8 cellular contexts compared by ENCODE assay signal in the genomic region with DNA sequence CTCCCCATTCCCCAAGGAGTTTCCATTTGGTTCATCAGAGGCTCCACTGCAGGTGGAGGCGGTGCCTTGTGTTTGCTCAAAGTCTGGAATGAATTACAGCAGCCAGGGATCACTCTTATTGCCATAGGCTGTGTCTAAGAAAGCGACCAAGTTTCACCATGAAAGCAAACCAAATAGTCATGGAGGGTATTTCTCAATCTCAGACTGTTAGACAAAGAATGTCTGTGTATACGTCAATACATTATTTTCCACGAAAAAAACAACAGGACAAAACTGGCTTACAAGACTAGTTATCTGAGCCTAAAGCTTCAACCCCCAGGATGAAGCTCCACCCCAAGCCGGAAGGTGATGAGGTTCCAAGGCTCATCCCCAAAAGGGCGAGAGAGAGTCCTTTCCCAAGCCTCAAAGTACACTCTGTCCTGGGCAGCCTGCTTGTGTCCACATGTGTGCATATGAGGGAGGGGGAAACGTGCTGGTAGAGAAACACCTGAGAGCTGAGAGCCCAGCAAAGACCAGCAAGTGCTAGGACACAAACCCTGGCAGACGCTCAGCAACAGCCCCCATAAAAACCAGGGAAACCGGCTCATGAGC. TPM values are rescaled to one million over a fixed set of nuclear protein-coding genes. Genes with fewer than 3 reads are reported as not detected.
DNase-seq lines count a peak whose midpoint lies in the region; ATAC-seq, FAIRE-seq and TF ChIP-seq lines count a peak whose summit lies in the region.

No MANE protein-coding gene starts in this region.

- H3K27ac ChIP-seq in SK-N-SH (ENCODE audit: low read depth in 2 of 2, low read length in 1 of 2) = peak overlapping the region; percentile 94 to 96; a peak in 3 of 4 replicates
- H3K27ac ChIP-seq in keratinocyte (ENCODE audit: control insufficient read depth, insufficient read depth, low read length) = peak overlapping the region; percentile 98
- H3K27ac ChIP-seq in suprapubic skin = peak overlapping the region; percentile 97

- peaks cover 29% of the 10 kb centered on the region for H3F3A ChIP-seq in SK-N-SH (replicated peaks; ENCODE audit: insufficient read depth)

- peak; percentile 43 for FAIRE-seq in keratinocyte (lab: Jason Lieb, UNC)

- no peaks in the 10 kb centered on the region for H3K27me3 ChIP-seq in SK-N-SH (ENCODE audit: insufficient read depth)
- H3K27me3 ChIP-seq in keratinocyte (ENCODE audit: control insufficient read depth, extremely low read depth, insufficient read depth, low read length) = no peaks in the 10 kb centered on the region
- no peaks in the 10 kb centered on the region for H3K27me3 ChIP-seq in suprapubic skin

- H3K4me3 Mint-ChIP-seq in activated naive CD8-positive, alpha-beta T cell treated with anti-CD3 and anti-CD28 coated beads, Interleukin-2, amount 50 U/mL, for 24 hours = no peak overlapping the region

- H3K9me2 ChIP-seq in SK-N-SH = no peaks in the 10 kb centered on the region

- CTCF ChIA-PET in SK-N-SH (lab: Yijun Ruan, JAX) = interaction anchor here (0.9 to 1.2 kb wide), 2 partner anchors 17 to 32 kb away, joined by 3 read pairs; no protein-coding TSS in a partner anchor

- H3K4me3 ChIP-seq in SK-N-SH (ENCODE audit: low read depth in 2 of 2, low read length in 1 of 2) (no peak overlapping the region), keratinocyte (ENCODE audit: control insufficient read depth in 2 of 3, extremely low read depth in 1 of 3, insufficient read depth in 2 of 3, low read depth in 1 of 3, low read length in 3 of 3) (peak overlapping the region in 2 of 3 experiments; percentile 3 to 11), suprapubic skin (peak overlapping the region; percentile 87)

- DNase-seq in SK-N-SH = no peak
- no peak for DNase-seq in activated naive CD8-positive, alpha-beta T cell treated with anti-CD3 and anti-CD28 coated beads, Interleukin-2, amount 50 U/mL, for 24 hours
- no peak for DNase-seq in keratinocyte (ENCODE audit: low read depth, low spot score)
- DNase-seq in suprapubic skin (ENCODE audit: low spot score in 2 of 2) = peak; percentile 86 to 87
- no peak for DNase-seq in HK-2 (ENCODE audit: unreplicated experiment)
- no peak for DNase-seq in activated CD8-positive, alpha-beta memory T cell treated with anti-CD3 and anti-CD28 coated beads, Interleukin-2, amount 50 U/mL, for 4 hours
- no peak for DNase-seq in erythroblast (lab: John Stamatoyannopoulos, UW)

- dilution Hi-C loops in keratinocyte (cut with MboI; ENCODE audit: extremely low pct_ligation_motif_present, low sequenced_read_pairs) = no loop called here

- H3K36me3 Mint-ChIP-seq in activated naive CD8-positive, alpha-beta T cell treated with anti-CD3 and anti-CD28 coated beads, Interleukin-2, amount 50 U/mL, for 24 hours (ENCODE audit: low read depth) = peaks cover 12% of the 10 kb centered on the region

- H3K79me2 ChIP-seq in SK-N-SH (ENCODE audit: insufficient read depth) (peaks cover 88% of the 10 kb centered on the region), keratinocyte (ENCODE audit: control insufficient read depth, insufficient read depth, low read length) (peaks cover 77% of the 10 kb centered on the region)

- peak overlapping the region; percentile 98 for H3K4me2 ChIP-seq in SK-N-SH
- peak overlapping the region; percentile 99 for H3K4me2 ChIP-seq in keratinocyte (ENCODE audit: control insufficient read depth, extremely low read depth, insufficient read depth, low read depth, low read length)

- H3K9ac ChIP-seq in SK-N-SH (no peak overlapping the region), keratinocyte (ENCODE audit: control insufficient read depth, extremely low read depth, insufficient read depth, low read length) (peak overlapping the region; percentile 87)

- H3K27me3 Mint-ChIP-seq in activated naive CD8-positive, alpha-beta T cell treated with anti-CD3 and anti-CD28 coated beads, Interleukin-2, amount 50 U/mL, for 24 hours = no peaks in the 10 kb centered on the region

- peaks cover 68 to 78% of the 10 kb centered on the region in 2 experiments for H3K4me1 ChIP-seq in SK-N-SH (ENCODE audit: control insufficient read depth in 1 of 2, insufficient read depth in 2 of 2, low read depth in 1 of 2, low read length in 1 of 2)
- H3K4me1 ChIP-seq in keratinocyte (ENCODE audit: control insufficient read depth, extremely low read depth, insufficient read depth, low read length) = peaks cover 71% of the 10 kb centered on the region
- peaks cover 87% of the 10 kb centered on the region for H3K4me1 ChIP-seq in suprapubic skin

- H4K20me1 ChIP-seq in SK-N-SH (ENCODE audit: insufficient read depth) (no peaks in the 10 kb centered on the region), keratinocyte (ENCODE audit: control insufficient read depth, extremely low read depth, insufficient read depth, low read length) (no peaks in the 10 kb centered on the region)

- TF ChIP-seq POLR2A in suprapubic skin (IDR thresholded peaks at IDR 0.05) = peak in 1 of 2 donors; percentile 13
- TF ChIP-seq POLR2A in erythroblast (IDR thresholded peaks at IDR 0.05; ENCODE audit: low read length) = no peak

- TF ChIP-seq CTCF in SK-N-SH (IDR thresholded peaks at IDR 0.05) (no peak), keratinocyte (optimal IDR thresholded peaks at IDR 0.05 in 1 of 3, IDR thresholded peaks at IDR 0.05 in 1 of 3, conservative IDR thresholded peaks at IDR 0.05 in 1 of 3; ENCODE audit: extremely low read depth in 1 of 3, insufficient read depth in 2 of 3, low read length in 3 of 3) (no peak), suprapubic skin (IDR thresholded peaks at IDR 0.05) (no peak)

- no peak for TF ChIP-seq EP300 in SK-N-SH (IDR thresholded peaks at IDR 0.05; ENCODE audit: borderline replicate concordance in 1 of 2, low read depth in 1 of 2, low read length in 1 of 2)
- no peak for TF ChIP-seq EP300 in suprapubic skin (IDR thresholded peaks at IDR 0.05)

- H2AFZ ChIP-seq in SK-N-SH (ENCODE audit: low read depth) (no peak overlapping the region), keratinocyte (ENCODE audit: control insufficient read depth, low read length) (no peak overlapping the region)

- WGBS in SK-N-SH (ENCODE audit: low lambda C conversion rate) = 83% methylated on average over 9 of the region's 9 CpGs
- WGBS in suprapubic skin = 21% methylated on average over 8 of the region's 9 CpGs

- peaks cover 82% of the 10 kb centered on the region for H3K4me1 Mint-ChIP-seq in activated naive CD8-positive, alpha-beta T cell treated with anti-CD3 and anti-CD28 coated beads, Interleukin-2, amount 50 U/mL, for 24 hours

- H3K36me3 ChIP-seq in SK-N-SH (replicated peaks in 1 of 2; ENCODE audit: control insufficient read depth in 1 of 2, insufficient read depth in 2 of 2, low read length in 1 of 2) (no peaks in the 10 kb centered on the region), keratinocyte (ENCODE audit: control insufficient read depth in 2 of 2, extremely low read depth in 1 of 2, insufficient read depth in 2 of 2, low read length in 2 of 2) (no peaks in the 10 kb centered on the region), suprapubic skin (no peaks in the 10 kb centered on the region)

- H3K9me3 ChIP-seq in SK-N-SH (no peaks in the 10 kb centered on the region), keratinocyte (ENCODE audit: control insufficient read depth, low read depth, low read length) (no peaks in the 10 kb centered on the region), suprapubic skin (no peaks in the 10 kb centered on the region)

- no peak for TF ChIP-seq RAD21 in SK-N-SH (IDR thresholded peaks at IDR 0.05; ENCODE audit: low read length)

- ATAC-seq in SK-N-SH treated with all-trans-retinoic acid at 6 μM for 48 hours = no peak
- ATAC-seq in activated naive CD8-positive, alpha-beta T cell treated with anti-CD3 and anti-CD28 coated beads, Interleukin-2, amount 50 U/mL, for 24 hours = no peak

- POLR2A ChIA-PET in SK-N-SH (lab: Yijun Ruan, JAX) = no interaction called here

- H3K27ac Mint-ChIP-seq in activated naive CD8-positive, alpha-beta T cell treated with anti-CD3 and anti-CD28 coated beads, Interleukin-2, amount 50 U/mL, for 24 hours = peak overlapping the region; percentile 43

- H3K9me3 Mint-ChIP-seq in activated naive CD8-positive, alpha-beta T cell treated with anti-CD3 and anti-CD28 coated beads, Interleukin-2, amount 50 U/mL, for 24 hours = no peaks in the 10 kb centered on the region

- peaks cover 4% of the 10 kb centered on the region for H3K9me1 ChIP-seq in keratinocyte (ENCODE audit: control insufficient read depth, extremely low read depth, insufficient read depth, low read length)

TF ChIP-seq in SK-N-SH, 30 proteins besides CTCF, POLR2A, EP300 and RAD21 (continues in another document):
- TF ChIP-seq, protein P1, sequence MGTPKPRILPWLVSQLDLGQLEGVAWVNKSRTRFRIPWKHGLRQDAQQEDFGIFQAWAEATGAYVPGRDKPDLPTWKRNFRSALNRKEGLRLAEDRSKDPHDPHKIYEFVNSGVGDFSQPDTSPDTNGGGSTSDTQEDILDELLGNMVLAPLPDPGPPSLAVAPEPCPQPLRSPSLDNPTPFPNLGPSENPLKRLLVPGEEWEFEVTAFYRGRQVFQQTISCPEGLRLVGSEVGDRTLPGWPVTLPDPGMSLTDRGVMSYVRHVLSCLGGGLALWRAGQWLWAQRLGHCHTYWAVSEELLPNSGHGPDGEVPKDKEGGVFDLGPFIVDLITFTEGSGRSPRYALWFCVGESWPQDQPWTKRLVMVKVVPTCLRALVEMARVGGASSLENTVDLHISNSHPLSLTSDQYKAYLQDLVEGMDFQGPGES (IDR thresholded peaks at IDR 0.05; ENCODE audit: low read depth, low read length) = no peak

TF ChIP-seq in SK-N-SH treated with all-trans-retinoic acid at 6 μM for 48 hours, 23 proteins besides CTCF, POLR2A, EP300 and RAD21 (continues in another document):
- TF ChIP-seq ZFP3 (CRISPR knock-in tag; IDR thresholded peaks at IDR 0.05) = no peak
- TF ChIP-seq TOX (CRISPR knock-in tag; IDR thresholded peaks at IDR 0.05; ENCODE audit: borderline replicate concordance) = no peak
- TF ChIP-seq CSDC2 (CRISPR knock-in tag; IDR thresholded peaks at IDR 0.05) = no peak
- no peak for TF ChIP-seq PPARA (CRISPR knock-in tag; IDR thresholded peaks at IDR 0.05; ENCODE audit: borderline replicate concordance)
- TF ChIP-seq ZNF8 (CRISPR knock-in tag; IDR thresholded peaks at IDR 0.05) = no peak
- TF ChIP-seq TCF4 (CRISPR knock-in tag; IDR thresholded peaks at IDR 0.05; ENCODE audit: borderline replicate concordance) = no peak

RNA-seq across cellular contexts. Expression of a gene that starts 4.3 kb away (rescaled TPM):
- 36.2 and 36.3 TPM in 2 replicates for polyA plus RNA-seq in SK-N-SH (2012; rRNA removed)
- 31.2 and 34.8 TPM in 2 replicates for polyA plus RNA-seq in SK-N-SH (2012; cell fraction: cytosol; rRNA removed)
- polyA plus RNA-seq in SK-N-SH (2012; cell fraction: nucleus; rRNA removed) = 16.2 and 21.7 TPM in 2 replicates
- 54.3 to 82.9 TPM (median 55.1 TPM) in 3 replicates for polyA plus RNA-seq in keratinocyte
- polyA plus RNA-seq in keratinocyte (2011; ENCODE audit: low read depth) = 9.5 TPM
- polyA plus RNA-seq in keratinocyte (2011; cell fraction: cytosol; rRNA removed) = 57.6 and 65.9 TPM in 2 replicates
- polyA plus RNA-seq in keratinocyte (2011; cell fraction: nucleus; rRNA removed) = 114 and 120 TPM in 2 replicates
- polyA plus RNA-seq in keratinocyte (2012; ENCODE audit: low replicate concordance) = 60.2 and 84.0 TPM in 2 replicates
- polyA minus RNA-seq in keratinocyte = 112 to 184 TPM (median 118 TPM) in 3 replicates
- polyA minus RNA-seq in keratinocyte (2011; cell fraction: cytosol; rRNA and poly(A)+ RNA removed) = 89.8 TPM
- 109 and 160 TPM in 2 replicates for polyA minus RNA-seq in keratinocyte (2011; cell fraction: nucleus; rRNA and poly(A)+ RNA removed)
- total RNA-seq in suprapubic skin = 10 to 100 TPM; 45.1 to 68.7 (median 53.5) TPM

Comparison
In these comparisons a context has a peak if more than half of its experiments do, and no peak if none do; other contexts are left out.
1. DNase-seq: peak in suprapubic skin (2 of 2); none in SK-N-SH (single experiment), activated naive CD8-positive, alpha-beta T cell treated with anti-CD3 and anti-CD28 coated beads, Interleukin-2, amount 50 U/mL, for 24 hours (single experiment), keratinocyte (single experiment), HK-2 (single experiment), activated CD8-positive, alpha-beta memory T cell treated with anti-CD3 and anti-CD28 coated beads, Interleukin-2, amount 50 U/mL, for 4 hours (single experiment) and erythroblast (0 of 2).
2. H3K4me3 ChIP-seq: peak in keratinocyte (2 of 3) and suprapubic skin (single experiment); none in SK-N-SH (0 of 2).
3. Peak in every context shown above with its lines, with median percentiles within 50 percentile points of each other: H3K27ac ChIP-seq.